ENCODE assay signal across 29 cellular contexts in the genomic region with DNA sequence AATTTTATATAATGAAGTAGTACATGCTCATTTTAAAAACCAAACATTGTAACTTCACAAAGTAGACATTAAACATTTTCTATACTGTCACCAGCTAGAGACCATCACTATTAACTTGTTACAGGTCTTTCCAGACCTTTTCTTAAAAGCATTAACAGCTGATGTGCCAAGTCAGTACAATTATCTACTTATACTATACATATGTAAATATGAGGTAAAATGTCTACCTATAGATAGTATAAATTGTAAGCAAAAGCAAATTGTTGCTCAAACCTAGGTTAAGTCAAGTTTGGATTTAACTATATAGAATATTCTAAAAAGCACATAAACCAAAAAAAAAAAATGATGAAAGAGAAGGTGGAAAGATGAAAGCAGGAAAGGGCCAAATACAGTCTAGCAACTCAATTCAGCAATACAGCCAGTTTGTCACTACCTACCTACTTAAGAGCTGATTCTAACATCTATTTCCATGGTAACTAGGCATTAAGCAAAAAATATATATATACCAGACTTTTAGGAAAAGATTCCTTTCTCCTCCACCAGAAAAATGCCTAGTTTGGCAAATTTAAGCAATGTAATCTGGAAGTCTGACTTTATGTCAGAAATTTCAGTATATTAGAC. TPM values are rescaled to one million over a fixed set of nuclear protein-coding genes. Genes with fewer than 3 reads are reported as not detected.
DNase-seq lines count a peak whose midpoint lies in the region; ATAC-seq, FAIRE-seq and TF ChIP-seq lines count a peak whose summit lies in the region.
"Had no signal": no experiment of that assay in that cellular context is flagged by ENCODE, and none has a peak within 500 bp of the region (broad histone marks: within the 10 kb centered on the region; RNA-seq: fewer than 3 reads in every experiment).

No MANE protein-coding gene starts in this region.

- no peaks in the 10 kb centered on the region for H3K27me3 ChIP-seq in K562 (ENCODE audit: control insufficient read depth in 2 of 2, insufficient read depth in 2 of 2, low read length in 2 of 2)
- H3K27me3 ChIP-seq in smooth muscle cell (ENCODE audit: low read depth): no peaks in the 10 kb centered on the region
- H3K27me3 ChIP-seq: BE2C, cardiac muscle cell, spleen, tibial artery had no signal

- H3K36me3 ChIP-seq in K562 (ENCODE audit: control insufficient read depth, insufficient read depth, low read length) (no peaks in the 10 kb centered on the region), smooth muscle cell (ENCODE audit: low read depth) (no peaks in the 10 kb centered on the region)
- H3K36me3 ChIP-seq: BE2C, cardiac muscle cell, left ventricle myocardium inferior, spleen, tibial artery had no signal

- H3K9ac ChIP-seq in K562 (ENCODE audit: insufficient read depth in 1 of 2, low read depth in 2 of 2, low read length in 2 of 2) (no peak overlapping the region), smooth muscle cell (ENCODE audit: low read depth) (no peak overlapping the region)

- TF ChIP-seq RAD21 in K562 (CRISPR knock-in tag; conservative IDR thresholded peaks at IDR 0.05 in 1 of 2, IDR thresholded peaks at IDR 0.05 in 1 of 2): no peak

- H3K9me3 ChIP-seq in K562 (replicated peaks; ENCODE audit: control insufficient read depth, insufficient read depth, low read depth, low read length) (no peaks in the 10 kb centered on the region), smooth muscle cell (replicated peaks; ENCODE audit: low read depth) (no peaks in the 10 kb centered on the region)
- H3K9me3 ChIP-seq: BE2C, tibial artery had no signal

- TF ChIP-seq CTCF in K562 (IDR thresholded peaks at IDR 0.05 in 2 of 3, conservative IDR thresholded peaks at IDR 0.05 in 1 of 3; ENCODE audit: insufficient read depth in 2 of 3, low read depth in 1 of 3, low read length in 3 of 3) (no peak), smooth muscle cell (IDR thresholded peaks at IDR 0.05; ENCODE audit: borderline replicate concordance, insufficient read depth, poor library complexity, severe bottlenecking) (no peak)

- peaks cover 26% of the 10 kb centered on the region; the same call in 1 of the 2 replicates for H4K20me1 ChIP-seq in K562 (replicated peaks; ENCODE audit: control insufficient read depth, insufficient read depth, low read length)
- H4K20me1 ChIP-seq in smooth muscle cell (ENCODE audit: low read depth): peaks cover 100% of the 10 kb centered on the region

- FAIRE-seq in G401.6 (lab: Jason Lieb, UNC): peak; percentile 69
- no peak for FAIRE-seq in K562 (lab: Jason Lieb, UNC)
- FAIRE-seq: keratinocyte had no signal

- no peak for DNase-seq in activated naive CD8-positive, alpha-beta T cell treated with anti-CD3 and anti-CD28 coated beads, Interleukin-2, amount 50 U/mL, for 24 hours
- DNase-seq in K562 (ENCODE audit: extremely low read depth in 1 of 4, low spot score in 3 of 4): no peak
- DNase-seq in smooth muscle cell (lab: John Stamatoyannopoulos, UW; ENCODE audit: unreplicated experiment): no peak
- DNase-seq in HuH-7 (ENCODE audit: low spot score): no peak
- DNase-seq: ACHN; activated effector memory CD4-positive, alpha-beta T cell treated with anti-CD3 and anti-CD28 coated beads, Interleukin-2, amount 50 U/mL, for 16 hours; BE2C; COR-L47; cortex of kidney; GF-D8; glutamatergic neuron; HCEC 1CT; left ventricle myocardium inferior; mesenchymal stem cell; NCI-H446 treated with DMSO at 0.1 percent for 48 hours; NCI-H774; posterior cingulate gyrus; right cardiac atrium; SIG-M5; spleen; stimulated activated CD4-positive, alpha-beta T cell treated with anti-CD3 and anti-CD28 coated beads, Interleukin-2, amount 100 ng/mL, for 24 hours; SW 1271; tibial artery had no signal

- H3K27ac ChIP-seq in K562 (ENCODE audit: extremely low read depth, low read depth, low read length): peak overlapping the region; percentile 11; the same call in 1 of the 3 replicates
- peak overlapping the region; percentile 4 for H3K27ac ChIP-seq in smooth muscle cell (ENCODE audit: low read depth)
- H3K27ac ChIP-seq: cardiac muscle cell, left ventricle myocardium inferior, spleen, tibial artery had no signal

- POLR2A ChIA-PET in K562 (lab: Yijun Ruan, JAX): interaction anchor here (0.6 to 1.0 kb wide), 3 partner anchors 9 to 59 kb away, joined by 3 read pairs; no protein-coding TSS in a partner anchor

- intact Hi-C loops in K562 (cut with micrococcal nuclease): no loop called here

- H3K4me1 Mint-ChIP-seq in activated naive CD8-positive, alpha-beta T cell (ENCODE audit: low read depth): peaks cover 62% of the 10 kb centered on the region
- peaks cover 71% of the 10 kb centered on the region for H3K4me1 Mint-ChIP-seq in activated naive CD8-positive, alpha-beta T cell treated with anti-CD3 and anti-CD28 coated beads, Interleukin-2, amount 50 U/mL, for 24 hours

- peak overlapping the region; percentile 21 for H3K4me3 Mint-ChIP-seq in activated naive CD8-positive, alpha-beta T cell
- no peak overlapping the region for H3K4me3 Mint-ChIP-seq in activated naive CD8-positive, alpha-beta T cell treated with anti-CD3 and anti-CD28 coated beads, Interleukin-2, amount 50 U/mL, for 24 hours

- CTCF ChIA-PET in K562 (lab: Yijun Ruan, JAX; ENCODE audit: low intra/inter-chr PET ratio): no interaction called here

- H3K27ac Mint-ChIP-seq in activated naive CD8-positive, alpha-beta T cell: no peak overlapping the region
- no peak overlapping the region for H3K27ac Mint-ChIP-seq in activated naive CD8-positive, alpha-beta T cell treated with anti-CD3 and anti-CD28 coated beads, Interleukin-2, amount 50 U/mL, for 24 hours

- TF ChIP-seq EP300 in K562 (IDR thresholded peaks at IDR 0.05; ENCODE audit: low read length): no peak

- in situ Hi-C loops in K562 (cut with MboI): no loop called here

- no TSS peak for BruUV-seq in K562 (replicated peaks; lab: Mats Ljungman, UMichigan)

- H2AFZ ChIP-seq in K562 (ENCODE audit: low read depth, low read length) (no peak overlapping the region), smooth muscle cell (ENCODE audit: low read depth) (no peak overlapping the region)

- H3F3A ChIP-seq in smooth muscle cell (ENCODE audit: low read depth): no peaks in the 10 kb centered on the region

- H3K4me2 ChIP-seq in K562 (ENCODE audit: insufficient read depth, low read length) (no peak overlapping the region), smooth muscle cell (no peak overlapping the region)

- H3K4me3 ChIP-seq in K562 (no peak overlapping the region), smooth muscle cell (no peak overlapping the region)
- H3K4me3 ChIP-seq: cardiac muscle cell, left ventricle myocardium inferior, spleen, tibial artery had no signal

- no peaks in the 10 kb centered on the region for H3K36me3 Mint-ChIP-seq in activated naive CD8-positive, alpha-beta T cell
- peaks cover 16% of the 10 kb centered on the region for H3K36me3 Mint-ChIP-seq in activated naive CD8-positive, alpha-beta T cell treated with anti-CD3 and anti-CD28 coated beads, Interleukin-2, amount 50 U/mL, for 24 hours (ENCODE audit: low read depth)

- no peak for ATAC-seq in activated naive CD8-positive, alpha-beta T cell treated with anti-CD3 and anti-CD28 coated beads, Interleukin-2, amount 50 U/mL, for 24 hours
- ATAC-seq in K562 (peak; percentile 21; the same call in 1 of the 3 replicates), GM19035 (IDR thresholded peaks at IDR 0.05; ENCODE audit: unreplicated experiment) (no peak)
- ATAC-seq: esophagus mucosa, right cardiac atrium had no signal

- peaks cover 97% of the 10 kb centered on the region for H3K79me2 ChIP-seq in K562 (ENCODE audit: control insufficient read depth, insufficient read depth, low read length)
- peaks cover 100% of the 10 kb centered on the region for H3K79me2 ChIP-seq in smooth muscle cell (ENCODE audit: low read depth)

- no peak for TF ChIP-seq POLR2A in K562 (conservative IDR thresholded peaks at IDR 0.05)

- H3K27me3 Mint-ChIP-seq in activated naive CD8-positive, alpha-beta T cell: no peaks in the 10 kb centered on the region
- no peaks in the 10 kb centered on the region for H3K27me3 Mint-ChIP-seq in activated naive CD8-positive, alpha-beta T cell treated with anti-CD3 and anti-CD28 coated beads, Interleukin-2, amount 50 U/mL, for 24 hours

- H3K9me1 ChIP-seq in K562 (ENCODE audit: control insufficient read depth, insufficient read depth, low read length): peaks cover 3% of the 10 kb centered on the region

- peaks cover 4% of the 10 kb centered on the region for H3K9me3 Mint-ChIP-seq in activated naive CD8-positive, alpha-beta T cell (ENCODE audit: low read depth)
- H3K9me3 Mint-ChIP-seq in activated naive CD8-positive, alpha-beta T cell treated with anti-CD3 and anti-CD28 coated beads, Interleukin-2, amount 50 U/mL, for 24 hours: no peaks in the 10 kb centered on the region

- peaks cover 18 to 42% of the 10 kb centered on the region in 2 experiments for H3K4me1 ChIP-seq in K562 (replicated peaks in 1 of 2; ENCODE audit: control insufficient read depth in 2 of 2, insufficient read depth in 2 of 2, low read length in 2 of 2)
- no peaks in the 10 kb centered on the region for H3K4me1 ChIP-seq in smooth muscle cell (ENCODE audit: low read depth)
- H3K4me1 ChIP-seq: BE2C had no signal

RNA-seq across cellular contexts. Expression of gene ARID4B, which starts 34.5 kb away (rescaled TPM):
- total RNA-seq in K562 (2011; cell fraction: chromatin; rRNA removed; ENCODE audit: low replicate concordance): 87.6 and 197 TPM in 2 replicates
- total RNA-seq in K562 (2011; cell fraction: nucleolus; rRNA removed): 58.9 and 75.1 TPM in 2 replicates
- 72.0 and 86.5 TPM in 2 replicates for total RNA-seq in K562 (2011; cell fraction: nucleoplasm; rRNA removed)
- total RNA-seq in K562 (2014; rRNA removed): 23.6 and 37.2 TPM in 2 replicates
- 37.9 and 42.9 TPM in 2 replicates for total RNA-seq in K562 (2014; rRNA removed; fragmentation: Illumina TruSeq; extraction: Trizol)
- 33.3 and 38.9 TPM in 2 replicates for total RNA-seq in K562 (2015; rRNA removed; fragmentation: Illumina TruSeq; extraction: Trizol)
- 24.2 and 24.4 TPM in 2 replicates for total RNA-seq in K562 (2021)
- 12.3 and 17.7 TPM in 2 replicates for polyA plus RNA-seq in K562 (2011; rRNA removed)
- 2.4 and 4.6 TPM in 2 replicates for polyA plus RNA-seq in K562 (2011; cell fraction: cytosol; rRNA removed)
- polyA plus RNA-seq in K562 (2011; cell fraction: nucleus; rRNA removed): 22.1 and 25.6 TPM in 2 replicates
- polyA plus RNA-seq in K562 (2012): 12.7 and 14.0 TPM in 2 replicates
- 16.9 and 18.5 TPM in 2 replicates for polyA plus RNA-seq in K562 (2014; fragmentation: Illumina TruSeq; extraction: Trizol)
- 10 to 100 TPM in 1 of 2 experiments, 1 to 10 TPM in 1; 8.4 to 11.8 TPM for polyA plus RNA-seq in K562 (2014; fragmentation: Nextera tagmentation; extraction: Ambion mirVana)
- polyA plus RNA-seq in K562 (2014; rRNA removed): 13.1 and 14.3 TPM in 2 replicates
- 50.5 and 54.9 TPM in 2 replicates for polyA minus RNA-seq in K562 (2011; rRNA and poly(A)+ RNA removed)
- 16.7 and 29.3 TPM in 2 replicates for polyA minus RNA-seq in K562 (2011; cell fraction: cytosol; rRNA and poly(A)+ RNA removed)
- 34.6 and 80.0 TPM in 2 replicates for polyA minus RNA-seq in K562 (2011; cell fraction: nucleus; rRNA and poly(A)+ RNA removed)
- 33.2 and 40.3 TPM in 2 replicates for total RNA-seq in smooth muscle cell
- 29.0 and 39.1 TPM in 2 replicates for polyA plus RNA-seq in smooth muscle cell

RNA-seq across cellular contexts. Expression of gene GGPS1, which starts 34.9 kb away (rescaled TPM):
- 7.8 and 28.4 TPM in 2 replicates for total RNA-seq in K562 (2011; cell fraction: chromatin; rRNA removed; ENCODE audit: low replicate concordance)
- total RNA-seq in K562 (2011; cell fraction: nucleolus; rRNA removed): 5.3 and 8.7 TPM in 2 replicates
- 15.0 and 24.5 TPM in 2 replicates for total RNA-seq in K562 (2011; cell fraction: nucleoplasm; rRNA removed)
- 18.8 and 29.7 TPM in 2 replicates for total RNA-seq in K562 (2014; rRNA removed)
- total RNA-seq in K562 (2014; rRNA removed; fragmentation: Illumina TruSeq; extraction: Trizol): 50.3 and 66.8 TPM in 2 replicates
- total RNA-seq in K562 (2015; rRNA removed; fragmentation: Illumina TruSeq; extraction: Trizol): 35.6 and 36.7 TPM in 2 replicates
- 56.3 and 59.1 TPM in 2 replicates for total RNA-seq in K562 (2021)
- 79.2 and 98.2 TPM in 2 replicates for polyA plus RNA-seq in K562 (2011; rRNA removed)
- 25.8 and 49.3 TPM in 2 replicates for polyA plus RNA-seq in K562 (2011; cell fraction: cytosol; rRNA removed)
- 17.2 and 24.5 TPM in 2 replicates for polyA plus RNA-seq in K562 (2011; cell fraction: nucleus; rRNA removed)
- polyA plus RNA-seq in K562 (2012): 39.7 and 48.5 TPM in 2 replicates
- polyA plus RNA-seq in K562 (2014; fragmentation: Illumina TruSeq; extraction: Trizol): 70.4 and 72.1 TPM in 2 replicates
- polyA plus RNA-seq in K562 (2014; fragmentation: Nextera tagmentation; extraction: Ambion mirVana): 100 to 1,000 TPM in 1 of 2 experiments, 10 to 100 TPM in 1; 97.8 to 104 TPM
- 45.5 and 47.2 TPM in 2 replicates for polyA plus RNA-seq in K562 (2014; rRNA removed)
- polyA minus RNA-seq in K562 (2011; rRNA and poly(A)+ RNA removed): 53.9 and 65.6 TPM in 2 replicates
- polyA minus RNA-seq in K562 (2011; cell fraction: cytosol; rRNA and poly(A)+ RNA removed): 21.8 and 24.4 TPM in 2 replicates
- 6.7 and 18.1 TPM in 2 replicates for polyA minus RNA-seq in K562 (2011; cell fraction: nucleus; rRNA and poly(A)+ RNA removed)
- total RNA-seq in smooth muscle cell: 41.3 and 45.8 TPM in 2 replicates
- polyA plus RNA-seq in smooth muscle cell: 47.5 and 48.1 TPM in 2 replicates
